ENCODE assay signal across 1 cellular context in the genomic region with DNA sequence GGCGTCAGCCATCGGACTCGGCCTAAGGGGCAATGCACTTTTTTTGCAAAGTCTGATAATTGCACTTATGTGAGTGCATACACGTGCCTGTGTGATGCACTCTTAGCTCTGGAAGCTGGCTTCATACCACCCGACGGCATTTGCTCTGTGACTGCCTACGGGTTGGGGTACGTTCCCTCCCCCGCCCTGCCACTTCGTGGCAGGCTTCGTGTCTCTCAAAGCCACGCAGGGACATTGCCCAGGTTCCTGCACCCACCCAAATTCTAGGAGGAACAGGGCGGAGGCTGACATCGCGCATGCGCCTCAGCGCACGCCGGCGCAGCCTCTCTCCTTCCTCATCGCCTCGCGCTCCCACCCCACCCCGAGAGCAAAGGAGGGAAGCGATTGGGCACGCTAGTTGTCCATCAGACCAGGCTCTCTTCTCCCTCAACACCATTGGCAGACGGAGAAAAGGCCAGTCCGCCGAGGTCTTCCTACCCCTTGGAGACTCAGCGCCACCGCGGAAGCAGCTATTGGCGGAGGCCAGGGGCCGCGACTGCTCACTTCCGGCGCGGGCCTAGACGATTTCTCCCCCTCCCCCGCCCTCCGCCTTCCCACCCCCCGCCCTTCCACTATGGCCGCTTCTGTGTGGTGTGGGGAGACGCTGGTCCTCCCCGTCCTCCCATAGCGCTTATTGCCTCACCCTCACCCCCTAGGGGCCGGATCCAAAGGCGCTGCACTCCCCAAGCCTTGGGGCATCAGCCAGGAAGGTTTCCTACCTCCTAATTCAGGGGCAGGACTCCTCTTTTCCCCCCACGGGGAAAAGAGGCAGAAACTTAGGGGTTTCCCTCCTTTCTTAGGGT.
A peak's percentile ranks its signal among the peaks of the same experiment; 100 is the strongest.
TF ChIP-seq lines count a peak whose summit lies in the region.

A gene with protein sequence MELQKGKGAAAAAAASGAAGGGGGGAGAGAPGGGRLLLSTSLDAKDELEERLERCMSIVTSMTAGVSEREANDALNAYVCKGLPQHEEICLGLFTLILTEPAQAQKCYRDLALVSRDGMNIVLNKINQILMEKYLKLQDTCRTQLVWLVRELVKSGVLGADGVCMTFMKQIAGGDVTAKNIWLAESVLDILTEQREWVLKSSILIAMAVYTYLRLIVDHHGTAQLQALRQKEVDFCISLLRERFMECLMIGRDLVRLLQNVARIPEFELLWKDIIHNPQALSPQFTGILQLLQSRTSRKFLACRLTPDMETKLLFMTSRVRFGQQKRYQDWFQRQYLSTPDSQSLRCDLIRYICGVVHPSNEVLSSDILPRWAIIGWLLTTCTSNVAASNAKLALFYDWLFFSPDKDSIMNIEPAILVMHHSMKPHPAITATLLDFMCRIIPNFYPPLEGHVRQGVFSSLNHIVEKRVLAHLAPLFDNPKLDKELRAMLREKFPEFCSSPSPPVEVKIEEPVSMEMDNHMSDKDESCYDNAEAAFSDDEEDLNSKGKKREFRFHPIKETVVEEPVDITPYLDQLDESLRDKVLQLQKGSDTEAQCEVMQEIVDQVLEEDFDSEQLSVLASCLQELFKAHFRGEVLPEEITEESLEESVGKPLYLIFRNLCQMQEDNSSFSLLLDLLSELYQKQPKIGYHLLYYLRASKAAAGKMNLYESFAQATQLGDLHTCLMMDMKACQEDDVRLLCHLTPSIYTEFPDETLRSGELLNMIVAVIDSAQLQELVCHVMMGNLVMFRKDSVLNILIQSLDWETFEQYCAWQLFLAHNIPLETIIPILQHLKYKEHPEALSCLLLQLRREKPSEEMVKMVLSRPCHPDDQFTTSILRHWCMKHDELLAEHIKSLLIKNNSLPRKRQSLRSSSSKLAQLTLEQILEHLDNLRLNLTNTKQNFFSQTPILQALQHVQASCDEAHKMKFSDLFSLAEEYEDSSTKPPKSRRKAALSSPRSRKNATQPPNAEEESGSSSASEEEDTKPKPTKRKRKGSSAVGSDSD (plus strand): TSS at position 588 of the 842 bp plus-strand sequence. CDS start 585 bp downstream, outside the sequence.

TF ChIP-seq in K562, 482 proteins besides CTCF, POLR2A, EP300 and RAD21 (continued from another document and continues in another):
- TF ChIP-seq, protein P1, sequence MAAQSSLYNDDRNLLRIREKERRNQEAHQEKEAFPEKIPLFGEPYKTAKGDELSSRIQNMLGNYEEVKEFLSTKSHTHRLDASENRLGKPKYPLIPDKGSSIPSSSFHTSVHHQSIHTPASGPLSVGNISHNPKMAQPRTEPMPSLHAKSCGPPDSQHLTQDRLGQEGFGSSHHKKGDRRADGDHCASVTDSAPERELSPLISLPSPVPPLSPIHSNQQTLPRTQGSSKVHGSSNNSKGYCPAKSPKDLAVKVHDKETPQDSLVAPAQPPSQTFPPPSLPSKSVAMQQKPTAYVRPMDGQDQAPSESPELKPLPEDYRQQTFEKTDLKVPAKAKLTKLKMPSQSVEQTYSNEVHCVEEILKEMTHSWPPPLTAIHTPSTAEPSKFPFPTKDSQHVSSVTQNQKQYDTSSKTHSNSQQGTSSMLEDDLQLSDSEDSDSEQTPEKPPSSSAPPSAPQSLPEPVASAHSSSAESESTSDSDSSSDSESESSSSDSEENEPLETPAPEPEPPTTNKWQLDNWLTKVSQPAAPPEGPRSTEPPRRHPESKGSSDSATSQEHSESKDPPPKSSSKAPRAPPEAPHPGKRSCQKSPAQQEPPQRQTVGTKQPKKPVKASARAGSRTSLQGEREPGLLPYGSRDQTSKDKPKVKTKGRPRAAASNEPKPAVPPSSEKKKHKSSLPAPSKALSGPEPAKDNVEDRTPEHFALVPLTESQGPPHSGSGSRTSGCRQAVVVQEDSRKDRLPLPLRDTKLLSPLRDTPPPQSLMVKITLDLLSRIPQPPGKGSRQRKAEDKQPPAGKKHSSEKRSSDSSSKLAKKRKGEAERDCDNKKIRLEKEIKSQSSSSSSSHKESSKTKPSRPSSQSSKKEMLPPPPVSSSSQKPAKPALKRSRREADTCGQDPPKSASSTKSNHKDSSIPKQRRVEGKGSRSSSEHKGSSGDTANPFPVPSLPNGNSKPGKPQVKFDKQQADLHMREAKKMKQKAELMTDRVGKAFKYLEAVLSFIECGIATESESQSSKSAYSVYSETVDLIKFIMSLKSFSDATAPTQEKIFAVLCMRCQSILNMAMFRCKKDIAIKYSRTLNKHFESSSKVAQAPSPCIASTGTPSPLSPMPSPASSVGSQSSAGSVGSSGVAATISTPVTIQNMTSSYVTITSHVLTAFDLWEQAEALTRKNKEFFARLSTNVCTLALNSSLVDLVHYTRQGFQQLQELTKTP (IDR thresholded peaks at IDR 0.05; ENCODE audit: low read depth in 1 of 2, partially characterized antibody in 2 of 2) = no peak
- TF ChIP-seq ARID2 (IDR thresholded peaks at IDR 0.05) = no peak
- TF ChIP-seq, protein P2, sequence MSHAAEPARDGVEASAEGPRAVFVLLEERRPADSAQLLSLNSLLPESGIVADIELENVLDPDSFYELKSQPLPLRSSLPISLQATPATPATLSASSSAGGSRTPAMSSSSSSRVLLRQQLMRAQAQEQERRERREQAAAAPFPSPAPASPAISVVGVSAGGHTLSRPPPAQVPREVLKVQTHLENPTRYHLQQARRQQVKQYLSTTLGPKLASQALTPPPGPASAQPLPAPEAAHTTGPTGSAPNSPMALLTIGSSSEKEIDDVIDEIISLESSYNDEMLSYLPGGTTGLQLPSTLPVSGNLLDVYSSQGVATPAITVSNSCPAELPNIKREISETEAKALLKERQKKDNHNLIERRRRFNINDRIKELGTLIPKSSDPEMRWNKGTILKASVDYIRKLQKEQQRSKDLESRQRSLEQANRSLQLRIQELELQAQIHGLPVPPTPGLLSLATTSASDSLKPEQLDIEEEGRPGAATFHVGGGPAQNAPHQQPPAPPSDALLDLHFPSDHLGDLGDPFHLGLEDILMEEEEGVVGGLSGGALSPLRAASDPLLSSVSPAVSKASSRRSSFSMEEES (CRISPR knock-in tag; IDR thresholded peaks at IDR 0.05) = no peak
- peak; percentile 62; the same call in 1 of the 2 replicates for TF ChIP-seq MTA1 (IDR thresholded peaks at IDR 0.05; ENCODE audit: borderline replicate concordance)
- peak in 1 of 2 experiments; percentile 27; a peak in 1 of 4 replicates for TF ChIP-seq HDAC1 (IDR thresholded peaks at IDR 0.05)
- no peak for TF ChIP-seq RBM34 (IDR thresholded peaks at IDR 0.05; ENCODE audit: borderline replicate concordance, insufficient read depth, low read length)
- TF ChIP-seq NFIC (IDR thresholded peaks at IDR 0.05) = no peak
- TF ChIP-seq, protein P3, sequence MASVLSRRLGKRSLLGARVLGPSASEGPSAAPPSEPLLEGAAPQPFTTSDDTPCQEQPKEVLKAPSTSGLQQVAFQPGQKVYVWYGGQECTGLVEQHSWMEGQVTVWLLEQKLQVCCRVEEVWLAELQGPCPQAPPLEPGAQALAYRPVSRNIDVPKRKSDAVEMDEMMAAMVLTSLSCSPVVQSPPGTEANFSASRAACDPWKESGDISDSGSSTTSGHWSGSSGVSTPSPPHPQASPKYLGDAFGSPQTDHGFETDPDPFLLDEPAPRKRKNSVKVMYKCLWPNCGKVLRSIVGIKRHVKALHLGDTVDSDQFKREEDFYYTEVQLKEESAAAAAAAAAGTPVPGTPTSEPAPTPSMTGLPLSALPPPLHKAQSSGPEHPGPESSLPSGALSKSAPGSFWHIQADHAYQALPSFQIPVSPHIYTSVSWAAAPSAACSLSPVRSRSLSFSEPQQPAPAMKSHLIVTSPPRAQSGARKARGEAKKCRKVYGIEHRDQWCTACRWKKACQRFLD (CRISPR knock-in tag; IDR thresholded peaks at IDR 0.05) = peak; percentile 55; the same call in 1 of the 2 replicates
- no peak for TF ChIP-seq MEF2A (IDR thresholded peaks at IDR 0.05; ENCODE audit: control insufficient read depth, low read depth, low read length)
- TF ChIP-seq ZNF780A (CRISPR knock-in tag; IDR thresholded peaks at IDR 0.05) = no peak
- no peak for TF ChIP-seq ZNF24 (IDR thresholded peaks at IDR 0.05)
- TF ChIP-seq, protein P4, sequence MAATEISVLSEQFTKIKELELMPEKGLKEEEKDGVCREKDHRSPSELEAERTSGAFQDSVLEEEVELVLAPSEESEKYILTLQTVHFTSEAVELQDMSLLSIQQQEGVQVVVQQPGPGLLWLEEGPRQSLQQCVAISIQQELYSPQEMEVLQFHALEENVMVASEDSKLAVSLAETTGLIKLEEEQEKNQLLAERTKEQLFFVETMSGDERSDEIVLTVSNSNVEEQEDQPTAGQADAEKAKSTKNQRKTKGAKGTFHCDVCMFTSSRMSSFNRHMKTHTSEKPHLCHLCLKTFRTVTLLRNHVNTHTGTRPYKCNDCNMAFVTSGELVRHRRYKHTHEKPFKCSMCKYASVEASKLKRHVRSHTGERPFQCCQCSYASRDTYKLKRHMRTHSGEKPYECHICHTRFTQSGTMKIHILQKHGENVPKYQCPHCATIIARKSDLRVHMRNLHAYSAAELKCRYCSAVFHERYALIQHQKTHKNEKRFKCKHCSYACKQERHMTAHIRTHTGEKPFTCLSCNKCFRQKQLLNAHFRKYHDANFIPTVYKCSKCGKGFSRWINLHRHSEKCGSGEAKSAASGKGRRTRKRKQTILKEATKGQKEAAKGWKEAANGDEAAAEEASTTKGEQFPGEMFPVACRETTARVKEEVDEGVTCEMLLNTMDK (IDR thresholded peaks at IDR 0.05; ENCODE audit: borderline replicate concordance, insufficient read depth, low read depth, low read length, poor library complexity, severe bottlenecking) = no peak
- TF ChIP-seq CSDE1 (IDR thresholded peaks at IDR 0.05) = no peak
- TF ChIP-seq, protein P5, sequence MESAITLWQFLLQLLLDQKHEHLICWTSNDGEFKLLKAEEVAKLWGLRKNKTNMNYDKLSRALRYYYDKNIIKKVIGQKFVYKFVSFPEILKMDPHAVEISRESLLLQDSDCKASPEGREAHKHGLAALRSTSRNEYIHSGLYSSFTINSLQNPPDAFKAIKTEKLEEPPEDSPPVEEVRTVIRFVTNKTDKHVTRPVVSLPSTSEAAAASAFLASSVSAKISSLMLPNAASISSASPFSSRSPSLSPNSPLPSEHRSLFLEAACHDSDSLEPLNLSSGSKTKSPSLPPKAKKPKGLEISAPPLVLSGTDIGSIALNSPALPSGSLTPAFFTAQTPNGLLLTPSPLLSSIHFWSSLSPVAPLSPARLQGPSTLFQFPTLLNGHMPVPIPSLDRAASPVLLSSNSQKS (CRISPR knock-in tag; IDR thresholded peaks at IDR 0.05) = no peak
- TF ChIP-seq, protein P6, sequence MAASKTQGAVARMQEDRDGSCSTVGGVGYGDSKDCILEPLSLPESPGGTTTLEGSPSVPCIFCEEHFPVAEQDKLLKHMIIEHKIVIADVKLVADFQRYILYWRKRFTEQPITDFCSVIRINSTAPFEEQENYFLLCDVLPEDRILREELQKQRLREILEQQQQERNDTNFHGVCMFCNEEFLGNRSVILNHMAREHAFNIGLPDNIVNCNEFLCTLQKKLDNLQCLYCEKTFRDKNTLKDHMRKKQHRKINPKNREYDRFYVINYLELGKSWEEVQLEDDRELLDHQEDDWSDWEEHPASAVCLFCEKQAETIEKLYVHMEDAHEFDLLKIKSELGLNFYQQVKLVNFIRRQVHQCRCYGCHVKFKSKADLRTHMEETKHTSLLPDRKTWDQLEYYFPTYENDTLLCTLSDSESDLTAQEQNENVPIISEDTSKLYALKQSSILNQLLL (CRISPR knock-in tag; IDR thresholded peaks at IDR 0.05; ENCODE audit: borderline replicate concordance) = no peak
- TF ChIP-seq SIN3B (IDR thresholded peaks at IDR 0.05; ENCODE audit: low read depth) = peak; percentile 37; the same call in 1 of the 2 replicates
- no peak for TF ChIP-seq DDX20 (tag; IDR thresholded peaks at IDR 0.05; ENCODE audit: low read depth)
- no peak for TF ChIP-seq HDAC8 (tag; IDR thresholded peaks at IDR 0.05)
- TF ChIP-seq ZNF212 (CRISPR knock-in tag; IDR thresholded peaks at IDR 0.05) = no peak
- TF ChIP-seq, protein P7, sequence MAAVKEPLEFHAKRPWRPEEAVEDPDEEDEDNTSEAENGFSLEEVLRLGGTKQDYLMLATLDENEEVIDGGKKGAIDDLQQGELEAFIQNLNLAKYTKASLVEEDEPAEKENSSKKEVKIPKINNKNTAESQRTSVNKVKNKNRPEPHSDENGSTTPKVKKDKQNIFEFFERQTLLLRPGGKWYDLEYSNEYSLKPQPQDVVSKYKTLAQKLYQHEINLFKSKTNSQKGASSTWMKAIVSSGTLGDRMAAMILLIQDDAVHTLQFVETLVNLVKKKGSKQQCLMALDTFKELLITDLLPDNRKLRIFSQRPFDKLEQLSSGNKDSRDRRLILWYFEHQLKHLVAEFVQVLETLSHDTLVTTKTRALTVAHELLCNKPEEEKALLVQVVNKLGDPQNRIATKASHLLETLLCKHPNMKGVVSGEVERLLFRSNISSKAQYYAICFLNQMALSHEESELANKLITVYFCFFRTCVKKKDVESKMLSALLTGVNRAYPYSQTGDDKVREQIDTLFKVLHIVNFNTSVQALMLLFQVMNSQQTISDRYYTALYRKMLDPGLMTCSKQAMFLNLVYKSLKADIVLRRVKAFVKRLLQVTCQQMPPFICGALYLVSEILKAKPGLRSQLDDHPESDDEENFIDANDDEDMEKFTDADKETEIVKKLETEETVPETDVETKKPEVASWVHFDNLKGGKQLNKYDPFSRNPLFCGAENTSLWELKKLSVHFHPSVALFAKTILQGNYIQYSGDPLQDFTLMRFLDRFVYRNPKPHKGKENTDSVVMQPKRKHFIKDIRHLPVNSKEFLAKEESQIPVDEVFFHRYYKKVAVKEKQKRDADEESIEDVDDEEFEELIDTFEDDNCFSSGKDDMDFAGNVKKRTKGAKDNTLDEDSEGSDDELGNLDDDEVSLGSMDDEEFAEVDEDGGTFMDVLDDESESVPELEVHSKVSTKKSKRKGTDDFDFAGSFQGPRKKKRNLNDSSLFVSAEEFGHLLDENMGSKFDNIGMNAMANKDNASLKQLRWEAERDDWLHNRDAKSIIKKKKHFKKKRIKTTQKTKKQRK (IDR thresholded peaks at IDR 0.05; ENCODE audit: borderline replicate concordance, low read depth, low read length) = peak; percentile 77
- TF ChIP-seq SMARCA4 (IDR thresholded peaks at IDR 0.05) = no peak
- no peak for TF ChIP-seq MYNN (IDR thresholded peaks at IDR 0.05)
- no peak for TF ChIP-seq MYNN (CRISPR knock-in tag; IDR thresholded peaks at IDR 0.05)
